Comparison of ENCODE assay signal across 7 cellular contexts in genomic region chr21:26840912-26841311, GRCh38. TPM values are rescaled to one million over a fixed set of nuclear protein-coding genes. Genes with fewer than 3 reads are reported as not detected.
DNase-seq lines count a peak whose midpoint lies in the region; ATAC-seq and TF ChIP-seq lines count a peak whose summit lies in the region.

No MANE protein-coding gene starts in this region.

- intact Hi-C loops in activated T-helper 1 cell treated with anti-CD3 and anti-CD28 coated beads, Interleukin-12 subunit alpha, Interleukin-12 subunit beta, Interleukin-2, Interleukin-4 antibody, amounts not matched to agents 30 ng/mL and 10 ng/mL and 1 ng/mL, durations not matched to agents 14 hours and 24 hours and 36 hours (cut with micrococcal nuclease), result loop anchor here (5.0 kb wide), 1 partner anchor 74 kb away; no protein-coding TSS in a partner anchor
- intact Hi-C loops in left ventricle myocardium superior (cut with micrococcal nuclease), result loop anchor here (10.0 kb wide), 1 partner anchor 1204 kb away; no protein-coding TSS in a partner anchor

- POLR2A ChIA-PET in HEK293 (lab: Yijun Ruan, JAX), result no interaction called here

- no peak for ATAC-seq in left ventricle myocardium superior
- ATAC-seq in thoracic aorta (ENCODE audit: insufficient number of reproducible peaks, low FRiP score, low read depth), result peak; percentile 15
- no peak for ATAC-seq in GM19455 (IDR thresholded peaks at IDR 0.05; ENCODE audit: unreplicated experiment)

- peaks cover 56 to 73% of the 10 kb centered on the region in 2 experiments for H3K36me3 ChIP-seq in HEK293 (ENCODE audit: control insufficient read depth in 2 of 2, insufficient read depth in 1 of 2, low read length in 2 of 2)
- peaks cover 49% of the 10 kb centered on the region for H3K36me3 ChIP-seq in thoracic aorta

- peaks cover 20% of the 10 kb centered on the region for H3K36me3 Mint-ChIP-seq in activated T-helper 1 cell treated with anti-CD3 and anti-CD28 coated beads, Interleukin-12 subunit alpha, Interleukin-12 subunit beta, Interleukin-2, Interleukin-4 antibody, amounts not matched to agents 30 ng/mL and 10 ng/mL and 1 ng/mL, durations not matched to agents 14 hours and 24 hours and 36 hours (ENCODE audit: low read depth)

- H3K9me3 Mint-ChIP-seq in activated T-helper 1 cell treated with anti-CD3 and anti-CD28 coated beads, Interleukin-12 subunit alpha, Interleukin-12 subunit beta, Interleukin-2, Interleukin-4 antibody, amounts not matched to agents 30 ng/mL and 10 ng/mL and 1 ng/mL, durations not matched to agents 14 hours and 24 hours and 36 hours, result no peaks in the 10 kb centered on the region

- DNase-seq in activated T-helper 1 cell treated with anti-CD3 and anti-CD28 coated beads, Interleukin-12 subunit alpha, Interleukin-12 subunit beta, Interleukin-2, Interleukin-4 antibody, amounts not matched to agents 30 ng/mL and 10 ng/mL and 1 ng/mL, durations not matched to agents 14 hours and 24 hours and 36 hours (ENCODE audit: low spot score), result no peak
- DNase-seq in left ventricle myocardium superior (peak; percentile 66), thoracic aorta (ENCODE audit: low spot score) (peak; percentile 56), SW 1271 (lab: John Stamatoyannopoulos, UW) (no peak)
- no peak for DNase-seq in stimulated activated CD4-positive, alpha-beta T cell treated with anti-CD3 and anti-CD28 coated beads, Interleukin-2, amount 100 ng/mL, for 48 hours

- peak overlapping the region; percentile 8 for H3K4me3 Mint-ChIP-seq in activated T-helper 1 cell treated with anti-CD3 and anti-CD28 coated beads, Interleukin-12 subunit alpha, Interleukin-12 subunit beta, Interleukin-2, Interleukin-4 antibody, amounts not matched to agents 30 ng/mL and 10 ng/mL and 1 ng/mL, durations not matched to agents 14 hours and 24 hours and 36 hours

- peak overlapping the region; percentile 27; the same call in 1 of the 2 replicates for H3K27ac ChIP-seq in HEK293 (ENCODE audit: extremely low read depth, low read depth, low read length)
- H3K27ac ChIP-seq in thoracic aorta, result peak overlapping the region; percentile 71 to 91

- peaks cover 36% of the 10 kb centered on the region for H3K27me3 Mint-ChIP-seq in activated T-helper 1 cell treated with anti-CD3 and anti-CD28 coated beads, Interleukin-12 subunit alpha, Interleukin-12 subunit beta, Interleukin-2, Interleukin-4 antibody, amounts not matched to agents 30 ng/mL and 10 ng/mL and 1 ng/mL, durations not matched to agents 14 hours and 24 hours and 36 hours (ENCODE audit: insufficient read depth)

- peak; percentile 69 for TF ChIP-seq CTCF in HEK293 (tag by site-specific recombination; IDR thresholded peaks at IDR 0.05)
- peak; percentile 18 for TF ChIP-seq CTCF in thoracic aorta (IDR thresholded peaks at IDR 0.05)

- H3K4me1 ChIP-seq in HEK293 (ENCODE audit: control insufficient read depth, insufficient read depth, low read length) (peaks cover 11% of the 10 kb centered on the region; the same call in 1 of the 2 replicates), thoracic aorta (ENCODE audit: control insufficient read depth in 1 of 2, low read depth in 2 of 2) (peaks cover 17 to 56% of the 10 kb centered on the region in 2 donors)

- no peak overlapping the region for H3K4me3 ChIP-seq in HEK293 (ENCODE audit: low read depth, low read length)
- H3K4me3 ChIP-seq in thoracic aorta, result peak overlapping the region; percentile 87

- H3K4me1 Mint-ChIP-seq in activated T-helper 1 cell treated with anti-CD3 and anti-CD28 coated beads, Interleukin-12 subunit alpha, Interleukin-12 subunit beta, Interleukin-2, Interleukin-4 antibody, amounts not matched to agents 30 ng/mL and 10 ng/mL and 1 ng/mL, durations not matched to agents 14 hours and 24 hours and 36 hours (ENCODE audit: low read depth), result peaks cover 40% of the 10 kb centered on the region

- CTCF ChIA-PET in HEK293 (lab: Yijun Ruan, JAX), result interaction anchor here (1.6 to 2.5 kb wide), 3 partner anchors 12 to 66 kb away, joined by 7 to 17 read pairs (median 8); no protein-coding TSS in a partner anchor

- H3K27ac Mint-ChIP-seq in activated T-helper 1 cell treated with anti-CD3 and anti-CD28 coated beads, Interleukin-12 subunit alpha, Interleukin-12 subunit beta, Interleukin-2, Interleukin-4 antibody, amounts not matched to agents 30 ng/mL and 10 ng/mL and 1 ng/mL, durations not matched to agents 14 hours and 24 hours and 36 hours, result no peak overlapping the region

- H3K9me3 ChIP-seq in HEK293 (ENCODE audit: control insufficient read depth, insufficient read depth, low read depth, low read length), result no peaks in the 10 kb centered on the region
- no peaks in the 10 kb centered on the region for H3K9me3 ChIP-seq in thoracic aorta

- no peaks in the 10 kb centered on the region for H3K27me3 ChIP-seq in thoracic aorta (replicated peaks; ENCODE audit: insufficient read depth)

TF ChIP-seq in HEK293, 187 proteins besides CTCF, POLR2A, EP300 and RAD21 (continues in another document):
- peak; percentile 94 for TF ChIP-seq ZNF629 (tag by site-specific recombination; IDR thresholded peaks at IDR 0.05)
- no peak for TF ChIP-seq ZNF830 (tag by site-specific recombination; IDR thresholded peaks at IDR 0.05; ENCODE audit: low read depth)
- peak; percentile 88 for TF ChIP-seq ZEB2 (tag by site-specific recombination; IDR thresholded peaks at IDR 0.05)
- no peak for TF ChIP-seq KLF7 (tag by site-specific recombination; IDR thresholded peaks at IDR 0.05; ENCODE audit: borderline replicate concordance)
- no peak for TF ChIP-seq SP2 (tag by site-specific recombination; IDR thresholded peaks at IDR 0.05)
- TF ChIP-seq ZNF398 (tag by site-specific recombination; IDR thresholded peaks at IDR 0.05), result no peak
- TF ChIP-seq ZNF138 (tag by site-specific recombination; IDR thresholded peaks at IDR 0.05; ENCODE audit: borderline replicate concordance), result no peak
- no peak for TF ChIP-seq ZNF266 (tag by site-specific recombination; IDR thresholded peaks at IDR 0.05; ENCODE audit: low read depth)
- TF ChIP-seq ZNF169 (tag by site-specific recombination; IDR thresholded peaks at IDR 0.05), result no peak
- TF ChIP-seq BCL11A (tag by site-specific recombination; IDR thresholded peaks at IDR 0.05; ENCODE audit: low read depth), result peak; percentile 83
- no peak for TF ChIP-seq ZNF155 (tag by site-specific recombination; IDR thresholded peaks at IDR 0.05)
- peak; percentile 52 for TF ChIP-seq ZBTB17 (tag by site-specific recombination; IDR thresholded peaks at IDR 0.05)
- TF ChIP-seq ZNF18 (tag by site-specific recombination; IDR thresholded peaks at IDR 0.05), result peak; percentile 99
- TF ChIP-seq ZNF624 (tag by site-specific recombination; IDR thresholded peaks at IDR 0.05), result no peak
- TF ChIP-seq ZNF354C (tag by site-specific recombination; IDR thresholded peaks at IDR 0.05; ENCODE audit: borderline replicate concordance, low read depth), result no peak
- TF ChIP-seq ZNF555 (tag by site-specific recombination; conservative IDR thresholded peaks at IDR 0.05), result no peak
- no peak for TF ChIP-seq ZNF621 (tag by site-specific recombination; IDR thresholded peaks at IDR 0.05)
- no peak for TF ChIP-seq ZNF133 (tag by site-specific recombination; IDR thresholded peaks at IDR 0.05)
- TF ChIP-seq ZNF521 (tag by site-specific recombination; IDR thresholded peaks at IDR 0.05), result no peak
- TF ChIP-seq ZNF473 (tag by site-specific recombination; IDR thresholded peaks at IDR 0.05), result no peak
- no peak for TF ChIP-seq ZNF704 (tag by site-specific recombination; IDR thresholded peaks at IDR 0.05)

RNA-seq across cellular contexts. Expression of gene ADAMTS1, which starts 4.3 kb away (rescaled TPM):
- 1.7 and 1.8 TPM in 2 replicates for total RNA-seq in activated T-helper 1 cell treated with anti-CD3 and anti-CD28 coated beads, Interleukin-12 subunit alpha, Interleukin-12 subunit beta, Interleukin-2, Interleukin-4 antibody, amounts not matched to agents 30 ng/mL and 10 ng/mL and 1 ng/mL, durations not matched to agents 14 hours and 24 hours and 36 hours
- total RNA-seq in left ventricle myocardium superior, result 41.8 TPM
- 100 to 1,000 TPM; 310 to 357 TPM for total RNA-seq in thoracic aorta

Comparison
In these comparisons a context has a peak if more than half of its experiments do, and no peak if none do; other contexts are left out.
1. DNase-seq: peak in left ventricle myocardium superior (single experiment) and thoracic aorta (single experiment); none in activated T-helper 1 cell treated with anti-CD3 and anti-CD28 coated beads, Interleukin-12 subunit alpha, Interleukin-12 subunit beta, Interleukin-2, Interleukin-4 antibody, amounts not matched to agents 30 ng/mL and 10 ng/mL and 1 ng/mL, durations not matched to agents 14 hours and 24 hours and 36 hours (single experiment), stimulated activated CD4-positive, alpha-beta T cell treated with anti-CD3 and anti-CD28 coated beads, Interleukin-2, amount 100 ng/mL, for 48 hours (0 of 2) and SW 1271 (0 of 2).
2. RNA of gene ADAMTS1, which starts 4.3 kb away (total RNA-seq): 310 to 357 TPM in thoracic aorta and 41.8 TPM in left ventricle myocardium superior (single experiment); 1.7 to 1.8 TPM in activated T-helper 1 cell treated with anti-CD3 and anti-CD28 coated beads, Interleukin-12 subunit alpha, Interleukin-12 subunit beta, Interleukin-2, Interleukin-4 antibody, amounts not matched to agents 30 ng/mL and 10 ng/mL and 1 ng/mL, durations not matched to agents 14 hours and 24 hours and 36 hours; every median in the first group is over 10 times any median in the second.